11 cellular contexts compared by ENCODE assay signal in the genomic region with DNA sequence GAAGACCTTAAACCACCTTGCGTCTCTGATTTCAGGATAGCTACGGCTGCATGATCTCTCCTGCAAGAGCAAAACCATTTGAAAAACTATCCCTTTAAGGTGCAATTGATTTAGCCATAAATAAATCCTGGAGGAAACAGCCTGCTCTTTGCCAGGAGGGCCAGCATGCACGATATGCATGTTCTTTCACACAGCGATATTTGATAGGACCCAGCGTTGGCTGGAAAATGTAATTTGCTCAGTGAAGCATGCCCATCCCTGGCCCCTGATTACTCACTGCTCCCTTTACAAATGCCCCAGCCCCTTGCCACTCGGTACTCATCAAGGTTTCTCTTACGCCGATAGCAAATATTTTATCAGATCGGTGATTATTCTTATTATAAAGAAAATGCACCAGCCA.
DNase-seq lines count a peak whose midpoint lies in the region; ATAC-seq and TF ChIP-seq lines count a peak whose summit lies in the region.
"Had no signal": no experiment of that assay in that cellular context is flagged by ENCODE, and none has a peak within 500 bp of the region (broad histone marks: within the 10 kb centered on the region; RNA-seq: fewer than 3 reads in every experiment).

No MANE protein-coding gene starts in this region.

- H2BK15ac ChIP-seq in mesenchymal stem cell (ENCODE audit: low read depth, poor library complexity, severe bottlenecking): no peak overlapping the region

- H3K4me3 ChIP-seq in mesenchymal stem cell (ENCODE audit: insufficient read depth in 1 of 2, low read depth in 1 of 2, low read length in 2 of 2): no peak overlapping the region

- no peaks in the 10 kb centered on the region for H3K27me3 ChIP-seq in mesenchymal stem cell (ENCODE audit: control insufficient read depth in 1 of 2, insufficient read depth in 1 of 2, low read length in 2 of 2)

- H2BK5ac ChIP-seq in mesenchymal stem cell (ENCODE audit: low read depth, low read length, poor library complexity, severe bottlenecking): no peak overlapping the region

- no peak overlapping the region for H2AFZ ChIP-seq in mesenchymal stem cell (ENCODE audit: low read depth, low read length)

- H3K9me3 ChIP-seq in mesenchymal stem cell (ENCODE audit: control insufficient read depth, low read length): no peaks in the 10 kb centered on the region

- no peak overlapping the region for H3K9ac ChIP-seq in mesenchymal stem cell (ENCODE audit: low read length)

- H4K8ac ChIP-seq in mesenchymal stem cell (ENCODE audit: low read length): peak overlapping the region; percentile 55

- no peak overlapping the region for H3K14ac ChIP-seq in mesenchymal stem cell (ENCODE audit: low read length in 2 of 2)

- H3K79me1 ChIP-seq in mesenchymal stem cell (replicated peaks; ENCODE audit: low read length, poor library complexity, severe bottlenecking): no peaks in the 10 kb centered on the region

- H3K4ac ChIP-seq in mesenchymal stem cell (ENCODE audit: low read depth in 1 of 2, low read length in 2 of 2): no peak overlapping the region

- CTCF ChIA-PET in HEK293T (lab: Yijun Ruan, JAX): no interaction called here

- H2AK5ac ChIP-seq in mesenchymal stem cell (ENCODE audit: low read length, severe bottlenecking): no peak overlapping the region

- H3K23ac ChIP-seq in mesenchymal stem cell (ENCODE audit: low read length in 2 of 2): no peak overlapping the region

- H2BK12ac ChIP-seq in mesenchymal stem cell (ENCODE audit: low read length in 2 of 2): no peak overlapping the region

- no peak overlapping the region for H3K18ac ChIP-seq in mesenchymal stem cell (ENCODE audit: low read depth in 1 of 2, low read length in 2 of 2)

- POLR2A ChIA-PET in HEK293T (lab: Yijun Ruan, JAX): no interaction called here

- no peak overlapping the region for H3K4me2 ChIP-seq in mesenchymal stem cell (ENCODE audit: low read length, poor library complexity, severe bottlenecking)

- 93% methylated on average over 8 of the region's 9 CpGs for WGBS in mesenchymal stem cell

- ATAC-seq in GM18858 (IDR thresholded peaks at IDR 0.05; ENCODE audit: unreplicated experiment): no peak
- no peak for ATAC-seq in HG03432 (IDR thresholded peaks at IDR 0.05; ENCODE audit: unreplicated experiment)

- H4K91ac ChIP-seq in mesenchymal stem cell (ENCODE audit: low read length): no peak overlapping the region

- H2BK120ac ChIP-seq in mesenchymal stem cell (ENCODE audit: low read depth, low read length): no peak overlapping the region

- no peak overlapping the region for H3K27ac ChIP-seq in mesenchymal stem cell (ENCODE audit: low read length, poor library complexity, severe bottlenecking)

- H3K36me3 ChIP-seq in mesenchymal stem cell (ENCODE audit: control insufficient read depth in 1 of 2, insufficient read depth in 2 of 2, low read depth in 1 of 2, low read length in 2 of 2): no peaks in the 10 kb centered on the region

- DNase-seq in HEK293T (ENCODE audit: extremely low spot score) (peak; percentile 52), NCI-H2081 treated with DMSO at 0.1 percent for 48 hours (lab: John Stamatoyannopoulos, UW) (peak; percentile 91), NCI-H748 treated with DMSO at 0.1 percent for 48 hours (lab: John Stamatoyannopoulos, UW) (peak; percentile 73), mesenchymal stem cell (no peak), DMS114 treated with DMSO at 0.1 percent for 48 hours (lab: John Stamatoyannopoulos, UW; ENCODE audit: unreplicated experiment) (no peak)
- DNase-seq: activated naive CD8-positive, alpha-beta T cell treated with anti-CD3 and anti-CD28 coated beads, Interleukin-2, amount 10 ng/mL, durations not matched to agents 7 days and 5 days; CD4-positive, alpha-beta memory T cell; H9; occipital lobe had no signal

- peaks cover 3% of the 10 kb centered on the region for H3K4me1 ChIP-seq in mesenchymal stem cell (ENCODE audit: control insufficient read depth, insufficient read depth, low read depth, low read length)

TF ChIP-seq in HEK293T, 16 proteins besides CTCF, POLR2A, EP300 and RAD21:
- no peak for TF ChIP-seq FOXA1 (IDR thresholded peaks at IDR 0.05)
- TF ChIP-seq CTBP1 (IDR thresholded peaks at IDR 0.05; ENCODE audit: borderline replicate concordance): no peak
- TF ChIP-seq TARDBP (IDR thresholded peaks at IDR 0.05): no peak
- no peak for TF ChIP-seq SP1 (IDR thresholded peaks at IDR 0.05)
- no peak for TF ChIP-seq NFRKB (IDR thresholded peaks at IDR 0.05)
- no peak for TF ChIP-seq SUZ12 (IDR thresholded peaks at IDR 0.05)
- no peak; the same call in 1 of the 2 replicates for TF ChIP-seq L3MBTL2 (conservative IDR thresholded peaks at IDR 0.05)
- no peak for TF ChIP-seq FOXM1 (IDR thresholded peaks at IDR 0.05; ENCODE audit: borderline replicate concordance)
- TF ChIP-seq ARNT (IDR thresholded peaks at IDR 0.05): no peak
- TF ChIP-seq HDGF (IDR thresholded peaks at IDR 0.05; ENCODE audit: borderline replicate concordance): no peak
- TF ChIP-seq ELF4 (IDR thresholded peaks at IDR 0.05): no peak
- TF ChIP-seq, protein P1, sequence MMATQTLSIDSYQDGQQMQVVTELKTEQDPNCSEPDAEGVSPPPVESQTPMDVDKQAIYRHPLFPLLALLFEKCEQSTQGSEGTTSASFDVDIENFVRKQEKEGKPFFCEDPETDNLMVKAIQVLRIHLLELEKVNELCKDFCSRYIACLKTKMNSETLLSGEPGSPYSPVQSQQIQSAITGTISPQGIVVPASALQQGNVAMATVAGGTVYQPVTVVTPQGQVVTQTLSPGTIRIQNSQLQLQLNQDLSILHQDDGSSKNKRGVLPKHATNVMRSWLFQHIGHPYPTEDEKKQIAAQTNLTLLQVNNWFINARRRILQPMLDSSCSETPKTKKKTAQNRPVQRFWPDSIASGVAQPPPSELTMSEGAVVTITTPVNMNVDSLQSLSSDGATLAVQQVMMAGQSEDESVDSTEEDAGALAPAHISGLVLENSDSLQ (IDR thresholded peaks at IDR 0.05): no peak
- TF ChIP-seq BHLHE40 (IDR thresholded peaks at IDR 0.05; ENCODE audit: borderline replicate concordance): no peak

Comparison
In these comparisons a context has a peak if more than half of its experiments do, and no peak if none do; other contexts are left out.
1. DNase-seq: peak in HEK293T (single experiment), NCI-H2081 treated with DMSO at 0.1 percent for 48 hours (single experiment) and NCI-H748 treated with DMSO at 0.1 percent for 48 hours (single experiment); none in mesenchymal stem cell (single experiment) and DMS114 treated with DMSO at 0.1 percent for 48 hours (single experiment).